ENCODE assay signal across 1 cellular context in genomic region chr5:122175852-122176251, GRCh38.
TF ChIP-seq lines count a peak whose summit lies in the region.

No MANE protein-coding gene starts in this region.

TF ChIP-seq in SK-N-SH, 30 proteins besides CTCF, POLR2A, EP300 and RAD21 (continued from another document):
- TF ChIP-seq, protein P1, sequence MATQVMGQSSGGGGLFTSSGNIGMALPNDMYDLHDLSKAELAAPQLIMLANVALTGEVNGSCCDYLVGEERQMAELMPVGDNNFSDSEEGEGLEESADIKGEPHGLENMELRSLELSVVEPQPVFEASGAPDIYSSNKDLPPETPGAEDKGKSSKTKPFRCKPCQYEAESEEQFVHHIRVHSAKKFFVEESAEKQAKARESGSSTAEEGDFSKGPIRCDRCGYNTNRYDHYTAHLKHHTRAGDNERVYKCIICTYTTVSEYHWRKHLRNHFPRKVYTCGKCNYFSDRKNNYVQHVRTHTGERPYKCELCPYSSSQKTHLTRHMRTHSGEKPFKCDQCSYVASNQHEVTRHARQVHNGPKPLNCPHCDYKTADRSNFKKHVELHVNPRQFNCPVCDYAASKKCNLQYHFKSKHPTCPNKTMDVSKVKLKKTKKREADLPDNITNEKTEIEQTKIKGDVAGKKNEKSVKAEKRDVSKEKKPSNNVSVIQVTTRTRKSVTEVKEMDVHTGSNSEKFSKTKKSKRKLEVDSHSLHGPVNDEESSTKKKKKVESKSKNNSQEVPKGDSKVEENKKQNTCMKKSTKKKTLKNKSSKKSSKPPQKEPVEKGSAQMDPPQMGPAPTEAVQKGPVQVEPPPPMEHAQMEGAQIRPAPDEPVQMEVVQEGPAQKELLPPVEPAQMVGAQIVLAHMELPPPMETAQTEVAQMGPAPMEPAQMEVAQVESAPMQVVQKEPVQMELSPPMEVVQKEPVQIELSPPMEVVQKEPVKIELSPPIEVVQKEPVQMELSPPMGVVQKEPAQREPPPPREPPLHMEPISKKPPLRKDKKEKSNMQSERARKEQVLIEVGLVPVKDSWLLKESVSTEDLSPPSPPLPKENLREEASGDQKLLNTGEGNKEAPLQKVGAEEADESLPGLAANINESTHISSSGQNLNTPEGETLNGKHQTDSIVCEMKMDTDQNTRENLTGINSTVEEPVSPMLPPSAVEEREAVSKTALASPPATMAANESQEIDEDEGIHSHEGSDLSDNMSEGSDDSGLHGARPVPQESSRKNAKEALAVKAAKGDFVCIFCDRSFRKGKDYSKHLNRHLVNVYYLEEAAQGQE (IDR thresholded peaks at IDR 0.05; ENCODE audit: low read depth, low read length) = no peak
- no peak for TF ChIP-seq RXRA (IDR thresholded peaks at IDR 0.05; ENCODE audit: borderline replicate concordance, low read depth)
- TF ChIP-seq, protein P2, sequence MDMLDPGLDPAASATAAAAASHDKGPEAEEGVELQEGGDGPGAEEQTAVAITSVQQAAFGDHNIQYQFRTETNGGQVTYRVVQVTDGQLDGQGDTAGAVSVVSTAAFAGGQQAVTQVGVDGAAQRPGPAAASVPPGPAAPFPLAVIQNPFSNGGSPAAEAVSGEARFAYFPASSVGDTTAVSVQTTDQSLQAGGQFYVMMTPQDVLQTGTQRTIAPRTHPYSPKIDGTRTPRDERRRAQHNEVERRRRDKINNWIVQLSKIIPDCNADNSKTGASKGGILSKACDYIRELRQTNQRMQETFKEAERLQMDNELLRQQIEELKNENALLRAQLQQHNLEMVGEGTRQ (IDR thresholded peaks at IDR 0.05; ENCODE audit: borderline replicate concordance, low read depth, low read length) = no peak
- no peak for TF ChIP-seq MAX (IDR thresholded peaks at IDR 0.05; ENCODE audit: low read depth)
- no peak for TF ChIP-seq EZH2phosphoT487 (IDR thresholded peaks at IDR 0.05; ENCODE audit: borderline replicate concordance, low read depth)
- TF ChIP-seq NRF1 (IDR thresholded peaks at IDR 0.05; ENCODE audit: low read depth, low read length) = no peak
- 0 out of 2 replicates have a peak, but pooled peaks have one; percentile 31 for TF ChIP-seq FOSL2 (IDR thresholded peaks at IDR 0.05; ENCODE audit: borderline replicate concordance, low read depth)
- TF ChIP-seq FOXJ3 (CRISPR knock-in tag; IDR thresholded peaks at IDR 0.05) = no peak
- TF ChIP-seq TAF1 (IDR thresholded peaks at IDR 0.05; ENCODE audit: borderline replicate concordance, low read depth, low read length) = no peak
- peak; percentile 49; the same call in 1 of the 2 replicates for TF ChIP-seq TCF12 (IDR thresholded peaks at IDR 0.05)
- TF ChIP-seq, protein P3, sequence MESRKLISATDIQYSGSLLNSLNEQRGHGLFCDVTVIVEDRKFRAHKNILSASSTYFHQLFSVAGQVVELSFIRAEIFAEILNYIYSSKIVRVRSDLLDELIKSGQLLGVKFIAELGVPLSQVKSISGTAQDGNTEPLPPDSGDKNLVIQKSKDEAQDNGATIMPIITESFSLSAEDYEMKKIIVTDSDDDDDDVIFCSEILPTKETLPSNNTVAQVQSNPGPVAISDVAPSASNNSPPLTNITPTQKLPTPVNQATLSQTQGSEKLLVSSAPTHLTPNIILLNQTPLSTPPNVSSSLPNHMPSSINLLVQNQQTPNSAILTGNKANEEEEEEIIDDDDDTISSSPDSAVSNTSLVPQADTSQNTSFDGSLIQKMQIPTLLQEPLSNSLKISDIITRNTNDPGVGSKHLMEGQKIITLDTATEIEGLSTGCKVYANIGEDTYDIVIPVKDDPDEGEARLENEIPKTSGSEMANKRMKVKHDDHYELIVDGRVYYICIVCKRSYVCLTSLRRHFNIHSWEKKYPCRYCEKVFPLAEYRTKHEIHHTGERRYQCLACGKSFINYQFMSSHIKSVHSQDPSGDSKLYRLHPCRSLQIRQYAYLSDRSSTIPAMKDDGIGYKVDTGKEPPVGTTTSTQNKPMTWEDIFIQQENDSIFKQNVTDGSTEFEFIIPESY (IDR thresholded peaks at IDR 0.05; ENCODE audit: borderline replicate concordance, low read depth) = no peak
